8 cellular contexts compared by ENCODE assay signal in the genomic region with DNA sequence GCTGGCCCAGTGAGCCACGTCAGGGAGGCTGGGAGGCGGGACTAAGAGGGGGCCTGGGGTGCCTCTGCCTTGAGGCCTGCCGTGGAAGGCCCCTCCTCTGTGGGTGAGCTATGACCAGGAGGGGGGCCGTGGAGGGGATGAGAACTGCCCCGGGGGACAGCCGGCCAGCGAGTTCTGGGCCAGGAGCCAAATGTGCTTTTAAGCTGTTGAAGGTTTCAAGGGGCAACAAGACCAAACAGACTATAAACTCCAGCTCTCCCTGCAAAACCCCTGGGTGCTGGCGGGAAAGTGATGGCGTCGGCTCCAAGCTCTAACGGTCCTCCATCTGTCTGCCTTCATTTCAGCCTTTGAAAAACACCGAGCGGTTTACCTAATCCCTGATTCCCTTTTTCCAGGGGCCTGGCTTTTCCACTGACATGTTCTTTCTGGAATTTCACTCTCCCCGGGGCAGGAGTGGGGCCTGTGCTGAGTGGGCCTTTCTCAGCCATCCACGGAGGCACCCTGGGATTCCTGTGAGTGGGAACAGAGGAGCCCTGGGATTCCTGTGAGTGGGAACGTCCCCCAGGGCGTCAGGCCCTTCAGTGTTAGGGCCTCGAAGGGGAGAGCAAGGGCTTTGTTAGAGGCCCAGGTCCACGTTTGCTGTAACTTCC.
DNase-seq lines count a peak whose midpoint lies in the region; ATAC-seq, FAIRE-seq and TF ChIP-seq lines count a peak whose summit lies in the region.

No MANE protein-coding gene starts in this region.

- no peak overlapping the region for H3K4me3 ChIP-seq in endothelial cell of umbilical vein (replicated peaks in 1 of 3; ENCODE audit: insufficient read depth in 1 of 3, low read depth in 1 of 3, low read length in 3 of 3)
- peak overlapping the region in 1 of 2 donors; percentile 36 for H3K4me3 ChIP-seq in muscle layer of duodenum (ENCODE audit: low read depth in 1 of 2, low read length in 2 of 2)

- no peaks in the 10 kb centered on the region for H3K4me1 ChIP-seq in endothelial cell of umbilical vein (ENCODE audit: control insufficient read depth, extremely low read depth, insufficient read depth, low read length)
- H3K4me1 ChIP-seq in muscle layer of duodenum (ENCODE audit: control insufficient read depth in 1 of 2, insufficient read depth in 2 of 2, low read length in 2 of 2): peaks cover 11 to 84% of the 10 kb centered on the region in 2 donors

- H3K9me3 ChIP-seq in endothelial cell of umbilical vein (replicated peaks; ENCODE audit: control insufficient read depth, insufficient read depth, low read length) (no peaks in the 10 kb centered on the region), muscle layer of duodenum (ENCODE audit: control insufficient read depth in 1 of 2, low read length in 2 of 2) (no peaks in the 10 kb centered on the region)

- H2AFZ ChIP-seq in endothelial cell of umbilical vein (ENCODE audit: low read depth, low read length): no peak overlapping the region

- TF ChIP-seq CTCF in AG09319 (IDR thresholded peaks at IDR 0.05; ENCODE audit: low read depth, low read length) (no peak), endothelial cell of umbilical vein (IDR thresholded peaks at IDR 0.05; ENCODE audit: extremely low read depth in 1 of 2, insufficient read depth in 1 of 2, low read depth in 1 of 2, low read length in 2 of 2) (no peak), GM10266 (IDR thresholded peaks at IDR 0.05; ENCODE audit: control insufficient read depth, insufficient read depth, low read depth, missing control alignments) (no peak), Calu3 (IDR thresholded peaks at IDR 0.05; ENCODE audit: unreplicated experiment) (no peak)

- BruUV-seq in endothelial cell of umbilical vein (replicated peaks; lab: Mats Ljungman, UMichigan) (no TSS peak), Calu3 (replicated peaks; lab: Mats Ljungman, UMichigan) (no TSS peak)

- TF ChIP-seq POLR2A in endothelial cell of umbilical vein (IDR thresholded peaks at IDR 0.05; ENCODE audit: low read depth, low read length): no peak

- H3K27ac ChIP-seq in endothelial cell of umbilical vein (ENCODE audit: insufficient read depth, low read depth, low read length): no peak overlapping the region
- H3K27ac ChIP-seq in muscle layer of duodenum (ENCODE audit: low read length): peak overlapping the region; percentile 89

- peaks cover 3% of the 10 kb centered on the region for H3K9me3 Mint-ChIP-seq in Calu3 (ENCODE audit: low read depth, unreplicated experiment)
- no peaks in the 10 kb centered on the region for H3K9me3 Mint-ChIP-seq in activated naive CD8-positive, alpha-beta T cell treated with anti-CD3 and anti-CD28 coated beads, Interleukin-2, amount 50 U/mL, for 24 hours

- POLR2A ChIA-PET in endothelial cell of umbilical vein (lab: Charles Lee): no interaction called here

- intact Hi-C loops in endothelial cell of umbilical vein (cut with micrococcal nuclease): no loop called here
- intact Hi-C loops in Calu3 (cut with micrococcal nuclease; ENCODE audit: unreplicated experiment): no loop called here

- H3K4me1 Mint-ChIP-seq in Calu3 (ENCODE audit: low read depth, unreplicated experiment): no peaks in the 10 kb centered on the region
- no peaks in the 10 kb centered on the region for H3K4me1 Mint-ChIP-seq in activated naive CD8-positive, alpha-beta T cell treated with anti-CD3 and anti-CD28 coated beads, Interleukin-2, amount 50 U/mL, for 24 hours

- H3K27me3 ChIP-seq in endothelial cell of umbilical vein (ENCODE audit: control insufficient read depth in 2 of 2, insufficient read depth in 2 of 2, low read length in 2 of 2): no peaks in the 10 kb centered on the region
- H3K27me3 ChIP-seq in muscle layer of duodenum (ENCODE audit: low read depth, low read length): no peaks in the 10 kb centered on the region

- H3K9me1 ChIP-seq in endothelial cell of umbilical vein (replicated peaks; ENCODE audit: control insufficient read depth, extremely low read depth, insufficient read depth, low read length): no peaks in the 10 kb centered on the region

- no peak overlapping the region for H3K9ac ChIP-seq in endothelial cell of umbilical vein (replicated peaks; ENCODE audit: extremely low read depth, insufficient read depth, low read length)

- dilution Hi-C loops in endothelial cell of umbilical vein (cut with MboI; ENCODE audit: extremely low pct_ligation_motif_present, low sequenced_read_pairs): no loop called here

- no peak overlapping the region for H3K27ac Mint-ChIP-seq in Calu3 (ENCODE audit: unreplicated experiment)
- no peak overlapping the region for H3K27ac Mint-ChIP-seq in activated naive CD8-positive, alpha-beta T cell treated with anti-CD3 and anti-CD28 coated beads, Interleukin-2, amount 50 U/mL, for 24 hours

- H3K36me3 Mint-ChIP-seq in Calu3 (ENCODE audit: insufficient read depth, unreplicated experiment): no peaks in the 10 kb centered on the region
- no peaks in the 10 kb centered on the region for H3K36me3 Mint-ChIP-seq in activated naive CD8-positive, alpha-beta T cell treated with anti-CD3 and anti-CD28 coated beads, Interleukin-2, amount 50 U/mL, for 24 hours (ENCODE audit: low read depth)

- H3K4me2 ChIP-seq in endothelial cell of umbilical vein (ENCODE audit: insufficient read depth, low read length): no peak overlapping the region

- CTCF ChIA-PET in endothelial cell of umbilical vein (lab: Charles Lee): interaction anchor here (2.0 to 2.7 kb wide), 3 partner anchors 9 to 32 kb away, joined by 7 to 10 read pairs (median 7); no protein-coding TSS in a partner anchor
- CTCF ChIA-PET in Calu3 (lab: Charles Lee): no interaction called here

- peaks cover 5 to 6% of the 10 kb centered on the region in 2 experiments for H3K36me3 ChIP-seq in endothelial cell of umbilical vein (ENCODE audit: control insufficient read depth in 2 of 2, extremely low read depth in 1 of 2, insufficient read depth in 2 of 2, low read length in 2 of 2)
- H3K36me3 ChIP-seq in muscle layer of duodenum (ENCODE audit: control insufficient read depth in 1 of 2, insufficient read depth in 2 of 2, low read length in 2 of 2): peaks cover 0 to 3% of the 10 kb centered on the region in 2 donors

- no peak for FAIRE-seq in endothelial cell of umbilical vein (lab: Jason Lieb, UNC)

- H3K79me2 ChIP-seq in endothelial cell of umbilical vein (ENCODE audit: control insufficient read depth, insufficient read depth, low read length): no peaks in the 10 kb centered on the region

- H3K4me3 Mint-ChIP-seq in Calu3 (ENCODE audit: low read depth, unreplicated experiment): no peak overlapping the region
- no peak overlapping the region for H3K4me3 Mint-ChIP-seq in activated naive CD8-positive, alpha-beta T cell treated with anti-CD3 and anti-CD28 coated beads, Interleukin-2, amount 50 U/mL, for 24 hours

- DNase-seq in AG09319 (ENCODE audit: extremely low read depth, low read depth) (peak; percentile 43), NCI-H2171 (lab: John Stamatoyannopoulos, UW) (peak; percentile 88), endothelial cell of umbilical vein (ENCODE audit: low read depth, low spot score) (peak; percentile 22), GM10266 (ENCODE audit: extremely low spot score) (no peak), Calu3 (no peak)
- DNase-seq in stimulated activated CD4-positive, alpha-beta T cell treated with anti-CD3 and anti-CD28 coated beads, Interleukin-1b, Interleukin-23, amount 100 ng/mL, for 48 hours: no peak
- no peak for DNase-seq in activated naive CD8-positive, alpha-beta T cell treated with anti-CD3 and anti-CD28 coated beads, Interleukin-2, amount 50 U/mL, for 24 hours

- no peak for ATAC-seq in activated naive CD8-positive, alpha-beta T cell treated with anti-CD3 and anti-CD28 coated beads, Interleukin-2, amount 50 U/mL, for 24 hours

- peaks cover 9% of the 10 kb centered on the region for H3K27me3 Mint-ChIP-seq in Calu3 (ENCODE audit: unreplicated experiment)
- no peaks in the 10 kb centered on the region for H3K27me3 Mint-ChIP-seq in activated naive CD8-positive, alpha-beta T cell treated with anti-CD3 and anti-CD28 coated beads, Interleukin-2, amount 50 U/mL, for 24 hours

- no peaks in the 10 kb centered on the region for H4K20me1 ChIP-seq in endothelial cell of umbilical vein (replicated peaks; ENCODE audit: control insufficient read depth, extremely low read depth, insufficient read depth, low read length)

TF ChIP-seq in endothelial cell of umbilical vein, 7 proteins besides CTCF, POLR2A, EP300 and RAD21:
- TF ChIP-seq, protein P1, sequence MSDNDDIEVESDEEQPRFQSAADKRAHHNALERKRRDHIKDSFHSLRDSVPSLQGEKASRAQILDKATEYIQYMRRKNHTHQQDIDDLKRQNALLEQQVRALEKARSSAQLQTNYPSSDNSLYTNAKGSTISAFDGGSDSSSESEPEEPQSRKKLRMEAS (IDR thresholded peaks at IDR 0.05; ENCODE audit: insufficient read depth, insufficient read length): no peak
- TF ChIP-seq FOS (IDR thresholded peaks at IDR 0.05; ENCODE audit: borderline replicate concordance, insufficient read depth, low read length): no peak
- no peak for TF ChIP-seq MYC (IDR thresholded peaks at IDR 0.05; ENCODE audit: low read depth, low read length)
- no peak for TF ChIP-seq EZH2 (IDR thresholded peaks at IDR 0.05; ENCODE audit: borderline replicate concordance, low read depth, low read length, severe bottlenecking)
- TF ChIP-seq GATA2 (IDR thresholded peaks at IDR 0.05; ENCODE audit: insufficient read depth, insufficient read length, low read depth, low read length): no peak
- no peak for TF ChIP-seq POLR2AphosphoS5 (IDR thresholded peaks at IDR 0.05; ENCODE audit: insufficient read depth, low read depth, low read length)
- TF ChIP-seq JUN (IDR thresholded peaks at IDR 0.05; ENCODE audit: borderline replicate concordance, insufficient read depth, insufficient read length, low read depth): no peak

Comparison
In these comparisons a context has a peak if more than half of its experiments do, and no peak if none do; other contexts are left out.
1. DNase-seq: peak in AG09319 (single experiment), NCI-H2171 (single experiment) and endothelial cell of umbilical vein (single experiment); none in stimulated activated CD4-positive, alpha-beta T cell treated with anti-CD3 and anti-CD28 coated beads, Interleukin-1b, Interleukin-23, amount 100 ng/mL, for 48 hours (single experiment), GM10266 (single experiment), Calu3 (single experiment) and activated naive CD8-positive, alpha-beta T cell treated with anti-CD3 and anti-CD28 coated beads, Interleukin-2, amount 50 U/mL, for 24 hours (single experiment).